20 cellular contexts compared by ENCODE assay signal in the genomic region with DNA sequence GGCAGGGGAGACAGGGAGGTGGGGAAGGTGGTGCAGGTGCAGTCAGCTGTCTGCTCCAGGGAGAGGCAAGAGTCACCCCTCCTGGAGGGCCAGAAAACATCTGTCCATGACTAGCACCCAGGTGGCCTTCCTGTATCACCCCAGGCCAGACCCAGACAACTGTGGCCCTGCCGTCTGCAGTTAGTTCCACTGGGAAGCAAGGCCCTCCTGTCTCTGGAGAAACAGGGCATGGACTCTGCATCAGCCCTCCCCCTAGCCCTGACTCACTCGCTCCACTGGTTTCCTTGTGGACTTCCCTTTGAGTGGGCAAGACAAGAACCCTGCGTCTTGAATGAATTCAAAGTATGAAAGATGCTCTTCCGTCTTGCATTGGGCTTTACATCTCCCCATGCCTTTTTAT. TPM values are rescaled to one million over a fixed set of nuclear protein-coding genes. Genes with fewer than 3 reads are reported as not detected.
"Had no signal": no experiment of that assay in that cellular context is flagged by ENCODE, and none has a peak within 500 bp of the region (broad histone marks: within the 10 kb centered on the region; RNA-seq: fewer than 3 reads in every experiment).

No MANE protein-coding gene starts in this region.

- H3K36me3 ChIP-seq: adrenal gland, lower lobe of right lung, tibial nerve had no signal

- H3K4me1 ChIP-seq: adrenal gland, lower lobe of right lung, tibial nerve had no signal

- ATAC-seq: activated T-helper 17 cell treated with anti-CD3 and anti-CD28 coated beads, Interleukin-2, amount 50 U/mL, for 72 hours; left cardiac atrium; lower lobe of right lung; right cardiac atrium; stimulated activated effector memory CD8-positive, alpha-beta T cell treated with anti-CD3 and anti-CD28 coated beads, Interleukin-12 subunit alpha, Interleukin-12 subunit beta, amount 100 ng/mL, for 72 hours had no signal

- H3K27ac ChIP-seq: adrenal gland, lower lobe of right lung, tibial nerve had no signal

- H3K4me1 Mint-ChIP-seq: activated naive CD4-positive, alpha-beta T cell treated with anti-CD3 and anti-CD28 coated beads, Interleukin-2, amount 10 ng/mL, durations not matched to agents 7 days and 5 days; activated T-helper 17 cell treated with anti-CD3 and anti-CD28 coated beads, Interleukin-2, amount 50 U/mL, for 72 hours; central memory CD8-positive, alpha-beta T cell; endodermal cell; naive B cell; stimulated activated effector memory CD8-positive, alpha-beta T cell treated with anti-CD3 and anti-CD28 coated beads, Interleukin-12 subunit alpha, Interleukin-12 subunit beta, amount 100 ng/mL, for 72 hours had no signal

- H3K27me3 ChIP-seq: adrenal gland, tibial nerve had no signal

- H3K9me3 Mint-ChIP-seq: activated naive CD4-positive, alpha-beta T cell treated with anti-CD3 and anti-CD28 coated beads, Interleukin-2, amount 10 ng/mL, durations not matched to agents 7 days and 5 days; activated T-helper 17 cell treated with anti-CD3 and anti-CD28 coated beads, Interleukin-2, amount 50 U/mL, for 72 hours; central memory CD8-positive, alpha-beta T cell; dendritic cell treated with granulocyte-macrophage colony-stimulating factor and Interleukin-4, amounts not matched to agents 40 ng/mL and 50 ng/mL, for 4 days; naive B cell; stimulated activated effector memory CD8-positive, alpha-beta T cell treated with anti-CD3 and anti-CD28 coated beads, Interleukin-12 subunit alpha, Interleukin-12 subunit beta, amount 100 ng/mL, for 72 hours; T-helper 2 cell treated with Interferon-gamma antibody and Interleukin-4, amounts not matched to agents 5 μg/mL and 100 μg/mL, for 36 hours had no signal

- H3K4me3 Mint-ChIP-seq: activated naive CD4-positive, alpha-beta T cell treated with anti-CD3 and anti-CD28 coated beads, Interleukin-2, amount 10 ng/mL, durations not matched to agents 7 days and 5 days; activated T-helper 17 cell treated with anti-CD3 and anti-CD28 coated beads, Interleukin-2, amount 50 U/mL, for 72 hours; central memory CD8-positive, alpha-beta T cell; dendritic cell treated with granulocyte-macrophage colony-stimulating factor and Interleukin-4, amounts not matched to agents 40 ng/mL and 50 ng/mL, for 4 days; endodermal cell; naive B cell; stimulated activated effector memory CD8-positive, alpha-beta T cell treated with anti-CD3 and anti-CD28 coated beads, Interleukin-12 subunit alpha, Interleukin-12 subunit beta, amount 100 ng/mL, for 72 hours; T-helper 2 cell treated with Interferon-gamma antibody and Interleukin-4, amounts not matched to agents 5 μg/mL and 100 μg/mL, for 36 hours had no signal

- H3K27ac Mint-ChIP-seq: activated naive CD4-positive, alpha-beta T cell treated with anti-CD3 and anti-CD28 coated beads, Interleukin-2, amount 10 ng/mL, durations not matched to agents 7 days and 5 days; activated T-helper 17 cell treated with anti-CD3 and anti-CD28 coated beads, Interleukin-2, amount 50 U/mL, for 72 hours; dendritic cell treated with granulocyte-macrophage colony-stimulating factor and Interleukin-4, amounts not matched to agents 40 ng/mL and 50 ng/mL, for 4 days; endodermal cell; naive B cell; stimulated activated effector memory CD8-positive, alpha-beta T cell treated with anti-CD3 and anti-CD28 coated beads, Interleukin-12 subunit alpha, Interleukin-12 subunit beta, amount 100 ng/mL, for 72 hours; T-helper 2 cell treated with Interferon-gamma antibody and Interleukin-4, amounts not matched to agents 5 μg/mL and 100 μg/mL, for 36 hours had no signal

- DNase-seq: activated CD4-positive, alpha-beta T cell treated with anti-CD3 and anti-CD28 coated beads for 1 hour; activated CD4-positive, alpha-beta T cell treated with anti-CD3 and anti-CD28 coated beads, Interleukin-2, amount 50 U/mL, for 48 hours; endodermal cell; hippocampal formation; left cardiac atrium; lower lobe of right lung; midbrain; naive B cell; small intestine had no signal

- H3K36me3 Mint-ChIP-seq: activated naive CD4-positive, alpha-beta T cell treated with anti-CD3 and anti-CD28 coated beads, Interleukin-2, amount 10 ng/mL, durations not matched to agents 7 days and 5 days; naive B cell; stimulated activated effector memory CD8-positive, alpha-beta T cell treated with anti-CD3 and anti-CD28 coated beads, Interleukin-12 subunit alpha, Interleukin-12 subunit beta, amount 100 ng/mL, for 72 hours had no signal

- H3K4me3 ChIP-seq: adrenal gland, lower lobe of right lung, tibial nerve had no signal

- H3K9me3 ChIP-seq: adrenal gland, lower lobe of right lung, tibial nerve had no signal

- H3K27me3 Mint-ChIP-seq: central memory CD8-positive, alpha-beta T cell had no signal

RNA-seq across cellular contexts. Expression of a gene that starts 12.6 kb away (rescaled TPM):
- total RNA-seq: activated T-helper 17 cell treated with anti-CD3 and anti-CD28 coated beads, Interleukin-2, amount 50 U/mL, for 72 hours; adrenal gland; endodermal cell; glomerular endothelial cell; left cardiac atrium; lower lobe of right lung; posterior vena cava; right cardiac atrium; tibial nerve had no signal
